In the genomic region with DNA sequence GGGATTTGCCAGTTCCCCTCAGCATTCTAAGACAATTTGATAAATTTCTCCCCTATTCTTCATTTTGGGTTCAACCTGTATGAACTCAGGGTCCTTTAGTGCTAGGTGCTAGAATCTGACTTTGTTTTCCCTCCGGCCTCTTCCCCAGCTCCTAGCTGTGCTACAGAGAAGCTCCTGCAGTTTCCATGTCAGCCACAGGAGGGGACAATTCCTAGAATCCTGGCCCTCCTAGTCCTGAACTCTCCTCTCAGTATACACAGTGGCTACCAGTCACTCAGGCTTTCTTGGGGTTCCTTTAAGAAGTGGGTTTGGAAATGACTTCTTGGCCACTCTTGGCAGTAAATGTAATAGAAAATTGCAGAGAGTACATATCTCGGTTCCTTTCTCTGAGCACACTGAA, we compare ENCODE assay signal across 7 cellular contexts. TPM values are rescaled to one million over a fixed set of nuclear protein-coding genes. Genes with fewer than 3 reads are reported as not detected.
DNase-seq lines count a peak whose midpoint lies in the region; ATAC-seq and TF ChIP-seq lines count a peak whose summit lies in the region.

No MANE protein-coding gene starts in this region.

- DNase-seq in NCI-H82 treated with DMSO at 0.1 percent for 48 hours (lab: John Stamatoyannopoulos, UW; ENCODE audit: unreplicated experiment) (peak; percentile 1), fibroblast of gingiva (ENCODE audit: low read depth) (peak; percentile 9), renal cortical epithelial cell (ENCODE audit: low read depth) (peak; percentile 33), OCI-M2 (lab: John Stamatoyannopoulos, UW; ENCODE audit: unreplicated experiment) (no peak)
- DNase-seq in activated T-cell treated with anti-CD3 and anti-CD28 coated beads, Interleukin-2, amount 50 U/mL, for 48 hours = no peak
- DNase-seq in stimulated activated naive CD8-positive, alpha-beta T cell treated with anti-CD3 and anti-CD28 coated beads, Interleukin-15, Interleukin-2, amounts not matched to agents 100 U/mL and 50 U/mL, for 24 hours = no peak

- no peak overlapping the region for H3K4me3 ChIP-seq in GM12875 (ENCODE audit: low read depth, low read length)

- TF ChIP-seq CTCF in GM12875 (IDR thresholded peaks at IDR 0.05; ENCODE audit: borderline replicate concordance, insufficient read depth, low read depth, low read length) = peak; percentile 55; the same call in 1 of the 2 replicates

- ATAC-seq in stimulated activated naive CD8-positive, alpha-beta T cell treated with anti-CD3 and anti-CD28 coated beads, Interleukin-15, Interleukin-2, amounts not matched to agents 100 U/mL and 50 U/mL, for 24 hours = no peak

RNA-seq across cellular contexts. Expression of gene CHST10, which starts 4.9 kb away (rescaled TPM):
- total RNA-seq in renal cortical epithelial cell = 11.3 and 18.2 TPM in 2 replicates

RNA-seq across cellular contexts. Expression of gene NMS, which starts 48.0 kb away (rescaled TPM):
- total RNA-seq in renal cortical epithelial cell = not detected in 2 replicates

Comparison
In these comparisons a context has a peak if more than half of its experiments do, and no peak if none do; other contexts are left out.
1. DNase-seq: peak in NCI-H82 treated with DMSO at 0.1 percent for 48 hours (single experiment), fibroblast of gingiva (single experiment) and renal cortical epithelial cell (single experiment); none in OCI-M2 (single experiment), activated T-cell treated with anti-CD3 and anti-CD28 coated beads, Interleukin-2, amount 50 U/mL, for 48 hours (0 of 2) and stimulated activated naive CD8-positive, alpha-beta T cell treated with anti-CD3 and anti-CD28 coated beads, Interleukin-15, Interleukin-2, amounts not matched to agents 100 U/mL and 50 U/mL, for 24 hours (single experiment).